Comparison of ENCODE assay signal across 18 cellular contexts in genomic region chr17:43670645-43671074, GRCh38.
DNase-seq lines count a peak whose midpoint lies in the region; TF ChIP-seq lines count a peak whose summit lies in the region.
"Had no signal": no experiment of that assay in that cellular context is flagged by ENCODE, and none has a peak within 500 bp of the region (broad histone marks: within the 10 kb centered on the region; RNA-seq: fewer than 3 reads in every experiment).

No MANE protein-coding gene starts in this region.

- POLR2A ChIA-PET in RWPE1 (lab: Yijun Ruan, JAX; ENCODE audit: low non-redundant PET) = no interaction called here

- TF ChIP-seq RAD21 in Ishikawa (IDR thresholded peaks at IDR 0.05; ENCODE audit: low read depth) = no peak

- H3K27me3 Mint-ChIP-seq in nephron progenitor cell (ENCODE audit: low read depth, poor library complexity) = peaks cover 3% of the 10 kb centered on the region
- H3K27me3 Mint-ChIP-seq: CD4-positive, alpha-beta T cell had no signal

- no peak for TF ChIP-seq EP300 in Ishikawa (IDR thresholded peaks at IDR 0.05; ENCODE audit: borderline replicate concordance)

- H3K4me3 ChIP-seq in WERI-Rb-1 (ENCODE audit: low read depth, low read length) = no peak overlapping the region
- no peak overlapping the region for H3K4me3 ChIP-seq in brain microvascular endothelial cell (ENCODE audit: low read depth, low read length)
- H3K4me3 ChIP-seq: BLaER1 had no signal

- H3K4me1 Mint-ChIP-seq in nephron progenitor cell = peaks cover 86% of the 10 kb centered on the region

- CTCF ChIA-PET in RWPE1 (lab: Yijun Ruan, JAX) = interaction anchor here (0.6 to 5.1 kb wide), 2 partner anchors 94 to 167 kb away, joined by 8 to 141 read pairs; no protein-coding TSS in a partner anchor

- in situ Hi-C loops in brain microvascular endothelial cell (cut with HindIII; ENCODE audit: low pct_ligation_motif_present, low sequenced_read_pairs) = no loop called here

- no peaks in the 10 kb centered on the region for H3K27me3 ChIP-seq in WERI-Rb-1 (ENCODE audit: insufficient read depth, low read depth, severe bottlenecking)
- H3K27me3 ChIP-seq in brain microvascular endothelial cell (replicated peaks) = no peaks in the 10 kb centered on the region
- H3K27me3 ChIP-seq: BLaER1 had no signal

- H3K4me3 Mint-ChIP-seq in nephron progenitor cell = peak overlapping the region; percentile 13
- H3K4me3 Mint-ChIP-seq: CD4-positive, alpha-beta T cell had no signal

- H3K27ac Mint-ChIP-seq in nephron progenitor cell = no peak overlapping the region
- H3K27ac Mint-ChIP-seq: CD4-positive, alpha-beta T cell had no signal

- DNase-seq in nephron progenitor cell (no peak), NCI-H82 (lab: John Stamatoyannopoulos, UW) (no peak), WERI-Rb-1 (no peak), RWPE1 (ENCODE audit: low spot score) (no peak), brain microvascular endothelial cell (no peak)
- DNase-seq: CD4-positive, alpha-beta T cell; COR-L47; DND-41; KBM-7; NCI-H1930; NCI-H2227 treated with DMSO at 0.1 percent for 48 hours; NCI-H510A; SHP77 treated with DMSO at 0.1 percent for 48 hours; SW 1271 had no signal

- H3K36me3 ChIP-seq in WERI-Rb-1 (no peaks in the 10 kb centered on the region), brain microvascular endothelial cell (replicated peaks) (no peaks in the 10 kb centered on the region)
- H3K36me3 ChIP-seq: BLaER1 had no signal

- H3K36me3 Mint-ChIP-seq in nephron progenitor cell (ENCODE audit: low read depth) = no peaks in the 10 kb centered on the region

- H3K27ac ChIP-seq in VCaP (peak overlapping the region; percentile 48), WERI-Rb-1 (no peak overlapping the region), RWPE1 (no peak overlapping the region), brain microvascular endothelial cell (no peak overlapping the region)
- H3K27ac ChIP-seq: SK-N-MC had no signal

- no peaks in the 10 kb centered on the region for H3K9me3 ChIP-seq in WERI-Rb-1 (ENCODE audit: severe bottlenecking)
- H3K9me3 ChIP-seq: BLaER1 had no signal

- H3K9me3 Mint-ChIP-seq in nephron progenitor cell = no peaks in the 10 kb centered on the region
- H3K9me3 Mint-ChIP-seq: CD4-positive, alpha-beta T cell had no signal

- TF ChIP-seq CTCF in VCaP (conservative IDR thresholded peaks at IDR 0.05) = no peak
- no peak for TF ChIP-seq CTCF in nephron progenitor cell (IDR thresholded peaks at IDR 0.05)
- no peak for TF ChIP-seq CTCF in WERI-Rb-1 (IDR thresholded peaks at IDR 0.05; ENCODE audit: low read depth, low read length)
- TF ChIP-seq CTCF in RWPE1 (conservative IDR thresholded peaks at IDR 0.05; ENCODE audit: low read depth) = no peak
- no peak for TF ChIP-seq CTCF in brain microvascular endothelial cell (IDR thresholded peaks at IDR 0.05; ENCODE audit: low read depth, low read length, missing control alignments)

TF ChIP-seq in Ishikawa, 13 proteins besides CTCF, POLR2A, EP300 and RAD21:
- TF ChIP-seq ZBTB7A (IDR thresholded peaks at IDR 0.05; ENCODE audit: low read depth) = no peak; the same call in 1 of the 2 replicates
- peak; percentile 71 for TF ChIP-seq MAX (IDR thresholded peaks at IDR 0.05)
